In the genomic region with DNA sequence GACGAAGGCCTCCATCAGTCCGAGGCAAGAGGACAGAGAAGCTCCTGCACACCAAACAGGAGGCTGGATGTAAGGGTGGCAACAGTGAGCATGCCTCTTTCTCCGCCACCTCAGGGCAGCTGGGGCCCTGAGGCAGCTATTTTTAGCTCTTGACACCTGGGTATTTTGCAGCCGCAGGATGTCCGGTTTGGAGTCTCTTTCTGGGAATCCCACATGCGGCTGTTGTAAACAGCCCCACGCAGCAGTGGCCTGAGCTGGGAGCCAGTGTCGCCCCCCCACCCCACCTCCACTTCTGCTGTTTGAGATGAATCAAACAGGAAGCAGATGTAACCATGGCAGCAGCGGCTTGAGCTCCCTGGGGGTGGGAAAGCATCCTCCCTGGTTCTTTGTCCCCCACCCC, we compare ENCODE assay signal across 8 cellular contexts. TPM values are rescaled to one million over a fixed set of nuclear protein-coding genes. Genes with fewer than 3 reads are reported as not detected.
DNase-seq lines count a peak whose midpoint lies in the region; ATAC-seq and TF ChIP-seq lines count a peak whose summit lies in the region.

No MANE protein-coding gene starts in this region.

- H3K27me3 Mint-ChIP-seq in activated CD4-positive, alpha-beta T cell treated with anti-CD3 and anti-CD28 coated beads for 36 hours: no peaks in the 10 kb centered on the region

- H3K4me3 ChIP-seq in ovary: no peak overlapping the region
- peak overlapping the region in 1 of 4 donors; percentile 11 for H3K4me3 ChIP-seq in upper lobe of left lung

- H3K9me3 Mint-ChIP-seq in activated CD4-positive, alpha-beta T cell treated with anti-CD3 and anti-CD28 coated beads for 36 hours (ENCODE audit: low read depth): no peaks in the 10 kb centered on the region

- H3K36me3 Mint-ChIP-seq in activated CD4-positive, alpha-beta T cell treated with anti-CD3 and anti-CD28 coated beads for 36 hours (ENCODE audit: low read depth): peaks cover 69% of the 10 kb centered on the region

- intact Hi-C loops in activated CD4-positive, alpha-beta T cell treated with anti-CD3 and anti-CD28 coated beads for 36 hours (cut with DNase I, micrococcal nuclease): loop anchor here (1.0 to 10.0 kb wide), 6 partner anchors 24 to 877 kb away; partner anchors contain the start of genes KANSL2 (in 1 of the 2) and RPAP3 (in 1 of the 2)
- intact Hi-C loops in ovary (cut with DNase I): no loop called here

- TF ChIP-seq POLR2A in ovary (IDR thresholded peaks at IDR 0.05) (no peak), upper lobe of left lung (IDR thresholded peaks at IDR 0.05) (no peak)

- WGBS in ovary, 3 donors: 17 to 22% (median 21%) methylated on average over 9 of the region's 9 CpGs
- WGBS in upper lobe of left lung, 2 donors: 8 to 15% methylated on average over 5 to 9 of the region's 9 CpGs

- H3K27ac Mint-ChIP-seq in activated CD4-positive, alpha-beta T cell treated with anti-CD3 and anti-CD28 coated beads for 36 hours: peak overlapping the region; percentile 94

- H3K27ac ChIP-seq in ovary: peak overlapping the region; percentile 11 to 28
- H3K27ac ChIP-seq in upper lobe of left lung: peak overlapping the region; percentile 86 to 99 (median 98)

- peak; percentile 92 for DNase-seq in activated CD4-positive, alpha-beta T cell treated with anti-CD3 and anti-CD28 coated beads for 36 hours
- DNase-seq in dermis blood vessel endothelial cell: peak; percentile 88
- peak in 4 of 5 donors; percentile 60 to 73 (median 63) for DNase-seq in ovary
- peak; percentile 61 to 78 for DNase-seq in upper lobe of left lung
- DNase-seq in NCI-H345 treated with DMSO at 0.1 percent for 48 hours (lab: John Stamatoyannopoulos, UW; ENCODE audit: unreplicated experiment): no peak

- ATAC-seq in GM18502 (IDR thresholded peaks at IDR 0.05; ENCODE audit: poor library complexity, unreplicated experiment) (peak; percentile 44), HG03439 (IDR thresholded peaks at IDR 0.05; ENCODE audit: unreplicated experiment) (peak; percentile 33), upper lobe of left lung (ENCODE audit: low FRiP score in 2 of 2) (no peak), HG03025 (IDR thresholded peaks at IDR 0.05; ENCODE audit: low FRiP score, unreplicated experiment) (no peak)
- ATAC-seq in activated CD4-positive, alpha-beta T cell treated with anti-CD3 and anti-CD28 coated beads for 36 hours: peak; percentile 34

- peak overlapping the region; percentile 61 for H3K4me3 Mint-ChIP-seq in activated CD4-positive, alpha-beta T cell treated with anti-CD3 and anti-CD28 coated beads for 36 hours

- TF ChIP-seq EP300 in ovary (IDR thresholded peaks at IDR 0.05): peak; percentile 42
- TF ChIP-seq EP300 in upper lobe of left lung (IDR thresholded peaks at IDR 0.05): peak in 3 of 4 donors; percentile 46 to 68 (median 57)

- POLR2A ChIA-PET in activated CD4-positive, alpha-beta T cell treated with anti-CD3 and anti-CD28 coated beads for 36 hours (lab: Charles Lee): interaction anchor here (0.6 to 11.0 kb wide), 12 partner anchors 9 to 1380 kb away, joined by 3 to 215 read pairs (median 3); partner anchors contain the start of gene VDR

- H3K36me3 ChIP-seq in ovary (no peaks in the 10 kb centered on the region), upper lobe of left lung (peaks cover 0 to 17% (median 0%) of the 10 kb centered on the region in 4 donors)

- CTCF ChIA-PET in activated CD4-positive, alpha-beta T cell treated with anti-CD3 and anti-CD28 coated beads for 36 hours (lab: Charles Lee): interaction anchor here (0.5 to 8.4 kb wide), 19 partner anchors 9 to 388 kb away, joined by 3 to 303 read pairs (median 5); partner anchors contain the start of gene ENDOU

- H3K4me1 Mint-ChIP-seq in activated CD4-positive, alpha-beta T cell treated with anti-CD3 and anti-CD28 coated beads for 36 hours: peaks cover 93% of the 10 kb centered on the region

- no peaks in the 10 kb centered on the region for H3K9me3 ChIP-seq in ovary
- H3K9me3 ChIP-seq in upper lobe of left lung: no peaks in the 10 kb centered on the region

- H3K4me1 ChIP-seq in ovary (ENCODE audit: insufficient read depth) (peaks cover 45% of the 10 kb centered on the region), upper lobe of left lung (peaks cover 97 to 100% (median 98%) of the 10 kb centered on the region in 4 donors)

- TF ChIP-seq CTCF in ovary (IDR thresholded peaks at IDR 0.05): no peak
- TF ChIP-seq CTCF in upper lobe of left lung (IDR thresholded peaks at IDR 0.05): no peak

- H3K27me3 ChIP-seq in ovary (no peaks in the 10 kb centered on the region), upper lobe of left lung (no peaks in the 10 kb centered on the region)

RNA-seq across cellular contexts. Expression of gene HDAC7, which starts 11.7 kb away (rescaled TPM):
- total RNA-seq in activated CD4-positive, alpha-beta T cell treated with anti-CD3 and anti-CD28 coated beads for 36 hours: 100 to 1,000 TPM; 331 to 385 TPM
- total RNA-seq in dermis blood vessel endothelial cell (55.0 and 75.4 TPM in 2 replicates), ovary (100 to 1,000 TPM in 5 of 7 donors, 10 to 100 TPM in 2; 47.2 to 151 (median 103) TPM), upper lobe of left lung (100 to 1,000 TPM in 4 of 6 donors, 10 to 100 TPM in 2; 66.6 to 164 (median 126) TPM)
- 10 to 100 TPM; 40.1 to 79.4 TPM for polyA plus RNA-seq in ovary

RNA-seq across cellular contexts. Expression of gene SLC48A1, which starts 35.0 kb away (rescaled TPM):
- total RNA-seq in activated CD4-positive, alpha-beta T cell treated with anti-CD3 and anti-CD28 coated beads for 36 hours: 1 to 10 TPM; 5.9 to 8.5 TPM
- total RNA-seq in dermis blood vessel endothelial cell (19.2 and 22.1 TPM in 2 replicates), ovary (100 to 1,000 TPM in 2 of 7 donors, 10 to 100 TPM in 5; 36.7 to 143 (median 98.3) TPM), upper lobe of left lung (10 to 100 TPM; 26.5 to 36.5 (median 33.9) TPM)
- polyA plus RNA-seq in ovary: 10 to 100 TPM; 24.1 to 41.1 TPM

RNA-seq across cellular contexts. Expression of gene RAPGEF3, which starts 49.4 kb away (rescaled TPM):
- total RNA-seq in activated CD4-positive, alpha-beta T cell treated with anti-CD3 and anti-CD28 coated beads for 36 hours: under 1 TPM; 0.43 to 0.83 TPM
- 52.0 and 106 TPM in 2 replicates for total RNA-seq in dermis blood vessel endothelial cell
- 100 to 1,000 TPM in 3 of 7 donors, 10 to 100 TPM in 4; 50.4 to 132 (median 93.5) TPM for total RNA-seq in ovary
- 10 to 100 TPM; 16.9 to 68.4 TPM for polyA plus RNA-seq in ovary
- total RNA-seq in upper lobe of left lung: 10 to 100 TPM; 19.0 to 94.0 (median 52.1) TPM

Comparison
In these comparisons a context has a peak if more than half of its experiments do, and no peak if none do; other contexts are left out.
1. ATAC-seq: peak in GM18502 (single experiment), HG03439 (single experiment) and activated CD4-positive, alpha-beta T cell treated with anti-CD3 and anti-CD28 coated beads for 36 hours (single experiment); none in upper lobe of left lung (0 of 2) and HG03025 (single experiment).
2. RNA of gene RAPGEF3, which starts 49.4 kb away (total RNA-seq): 52.0 to 106 TPM in dermis blood vessel endothelial cell, 50.4 to 132 TPM in ovary and 19.0 to 94.0 TPM in upper lobe of left lung; 0.43 to 0.83 TPM in activated CD4-positive, alpha-beta T cell treated with anti-CD3 and anti-CD28 coated beads for 36 hours; every median in the first group is over 10 times any median in the second.
3. intact Hi-C loops: an anchor here in activated CD4-positive, alpha-beta T cell treated with anti-CD3 and anti-CD28 coated beads for 36 hours (1.0 to 10.0 kb wide); none called in ovary.